In genomic region chr1:179253286-179253972, GRCh38 we compare ENCODE assay signal across 12 cellular contexts.
"Had no signal": no experiment of that assay in that cellular context is flagged by ENCODE, and none has a peak within 500 bp of the region (broad histone marks: within the 10 kb centered on the region; RNA-seq: fewer than 3 reads in every experiment).

No MANE protein-coding gene starts in this region.

- H3K9me3 ChIP-seq: body of pancreas, heart right ventricle, left ventricle myocardium inferior had no signal

- H3K27ac ChIP-seq: body of pancreas, foreskin keratinocyte, heart right ventricle, left ventricle myocardium inferior, neural progenitor cell, parathyroid adenoma, skin epidermis had no signal

- H3K27me3 ChIP-seq: body of pancreas, foreskin keratinocyte, heart right ventricle, neural progenitor cell had no signal

- ATAC-seq: body of pancreas, foreskin keratinocyte, heart right ventricle, WTC11 had no signal

- H2AFZ ChIP-seq: neural progenitor cell, parathyroid adenoma had no signal

- H3K9ac ChIP-seq: neural progenitor cell, parathyroid adenoma had no signal

- H3K36me3 ChIP-seq: heart right ventricle, left ventricle myocardium inferior, neural progenitor cell had no signal

- DNase-seq: activated CD4-positive, alpha-beta T cell treated with anti-CD3 and anti-CD28 coated beads for 48 hours; activated naive CD4-positive, alpha-beta T cell treated with Interleukin-2 at 50 U/mL for 16 hours; body of pancreas; foreskin keratinocyte; heart right ventricle; left ventricle myocardium inferior; retina; SW 1271 had no signal

- H3K4me1 ChIP-seq: body of pancreas, foreskin keratinocyte, left ventricle myocardium inferior, neural progenitor cell, parathyroid adenoma had no signal

- H3K4me2 ChIP-seq: neural progenitor cell had no signal

- H3K79me2 ChIP-seq: parathyroid adenoma had no signal

- H3K4me3 ChIP-seq: body of pancreas, heart right ventricle, left ventricle myocardium inferior, neural progenitor cell, skin epidermis had no signal
